Comparison of ENCODE assay signal across 1 cellular context in the genomic region with DNA sequence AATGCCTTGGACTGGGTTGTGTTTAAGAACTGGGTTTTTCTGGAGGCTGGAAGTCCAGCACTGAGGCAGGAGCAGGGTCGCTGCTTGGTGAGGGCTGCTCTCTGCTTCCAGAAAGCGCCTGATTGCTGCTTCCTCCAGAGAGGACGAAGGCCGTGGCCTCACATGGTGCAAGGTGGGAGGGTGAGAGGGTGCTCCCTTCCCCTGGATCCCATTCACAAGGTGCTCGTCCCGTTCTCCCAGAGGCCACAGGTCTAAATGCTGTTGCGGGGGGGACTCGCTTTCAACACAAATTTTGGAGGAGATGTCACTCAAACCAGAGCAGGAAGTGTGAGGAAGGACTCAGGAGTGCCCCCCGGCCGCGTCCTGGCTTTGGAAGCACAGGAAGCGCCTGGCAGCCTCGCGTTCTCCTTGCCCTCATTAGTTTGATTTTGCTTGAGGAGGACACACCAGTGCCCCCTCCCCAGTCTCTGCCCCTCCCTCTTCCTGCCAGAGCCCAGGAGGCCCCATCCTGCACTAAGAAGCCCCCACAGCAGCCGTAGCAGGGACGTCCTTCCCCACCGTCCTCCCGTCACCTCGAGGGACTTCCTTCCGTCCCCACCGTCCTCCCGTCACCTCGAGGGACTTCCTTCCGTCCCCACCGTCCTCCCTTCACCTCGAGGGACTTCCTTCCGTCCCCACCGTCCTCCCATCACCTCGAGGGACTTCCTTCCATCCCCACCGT.
TF ChIP-seq lines count a peak whose summit lies in the region.

No MANE protein-coding gene starts in this region.

TF ChIP-seq in HEK293T, 16 proteins besides CTCF, POLR2A, EP300 and RAD21 (continued from another document):
- TF ChIP-seq LEF1 (IDR thresholded peaks at IDR 0.05; ENCODE audit: borderline replicate concordance) (no peak), TARDBP (IDR thresholded peaks at IDR 0.05) (no peak), SP1 (IDR thresholded peaks at IDR 0.05) (no peak), CTBP1 (IDR thresholded peaks at IDR 0.05; ENCODE audit: borderline replicate concordance) (no peak), FOXK2 (IDR thresholded peaks at IDR 0.05) (no peak), BHLHE40 (IDR thresholded peaks at IDR 0.05; ENCODE audit: borderline replicate concordance) (no peak), L3MBTL2 (conservative IDR thresholded peaks at IDR 0.05) (no peak), FOXM1 (IDR thresholded peaks at IDR 0.05; ENCODE audit: borderline replicate concordance) (no peak), SUZ12 (IDR thresholded peaks at IDR 0.05) (no peak)
- TF ChIP-seq, protein P1, sequence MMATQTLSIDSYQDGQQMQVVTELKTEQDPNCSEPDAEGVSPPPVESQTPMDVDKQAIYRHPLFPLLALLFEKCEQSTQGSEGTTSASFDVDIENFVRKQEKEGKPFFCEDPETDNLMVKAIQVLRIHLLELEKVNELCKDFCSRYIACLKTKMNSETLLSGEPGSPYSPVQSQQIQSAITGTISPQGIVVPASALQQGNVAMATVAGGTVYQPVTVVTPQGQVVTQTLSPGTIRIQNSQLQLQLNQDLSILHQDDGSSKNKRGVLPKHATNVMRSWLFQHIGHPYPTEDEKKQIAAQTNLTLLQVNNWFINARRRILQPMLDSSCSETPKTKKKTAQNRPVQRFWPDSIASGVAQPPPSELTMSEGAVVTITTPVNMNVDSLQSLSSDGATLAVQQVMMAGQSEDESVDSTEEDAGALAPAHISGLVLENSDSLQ (IDR thresholded peaks at IDR 0.05), result no peak
